ENCODE assay signal across 18 cellular contexts in genomic region chr5:60830581-60831127, GRCh38. TPM values are rescaled to one million over a fixed set of nuclear protein-coding genes. Genes with fewer than 3 reads are reported as not detected.
DNase-seq lines count a peak whose midpoint lies in the region; ATAC-seq and TF ChIP-seq lines count a peak whose summit lies in the region.
"Had no signal": no experiment of that assay in that cellular context is flagged by ENCODE, and none has a peak within 500 bp of the region (broad histone marks: within the 10 kb centered on the region; RNA-seq: fewer than 3 reads in every experiment).

No MANE protein-coding gene starts in this region.

- H3K36me3 ChIP-seq in left lung, result no peaks in the 10 kb centered on the region
- H3K36me3 ChIP-seq: sigmoid colon, vagina had no signal

- intact Hi-C loops in left lung (cut with DNase I), result no loop called here

- ATAC-seq in GM18519 (IDR thresholded peaks at IDR 0.05; ENCODE audit: low FRiP score, unreplicated experiment), result peak; percentile 33
- peak; percentile 61 for ATAC-seq in GM19455 (IDR thresholded peaks at IDR 0.05; ENCODE audit: unreplicated experiment)
- ATAC-seq in HG02870 (IDR thresholded peaks at IDR 0.05; ENCODE audit: unreplicated experiment), result peak; percentile 48
- ATAC-seq in HG03558 (IDR thresholded peaks at IDR 0.05; ENCODE audit: extremely low read depth, unreplicated experiment), result peak; percentile 41
- ATAC-seq in left lung, result no peak
- ATAC-seq in GM18873 (IDR thresholded peaks at IDR 0.05; ENCODE audit: low FRiP score, unreplicated experiment), result no peak

- H3K27ac ChIP-seq in left lung, result no peak overlapping the region
- H3K27ac ChIP-seq: dorsolateral prefrontal cortex, sigmoid colon, vagina had no signal

- no peak for TF ChIP-seq CTCF in left lung (IDR thresholded peaks at IDR 0.05)

- DNase-seq in GM03348 (ENCODE audit: low spot score) (no peak), left lung (no peak), middle frontal gyrus (ENCODE audit: extremely low spot score, low spot score) (no peak)
- DNase-seq: activated CD4-positive, alpha-beta memory T cell treated with anti-CD3 and anti-CD28 coated beads, Interleukin-2, amount 10 ng/mL, durations not matched to agents 7 days and 5 days; activated naive CD4-positive, alpha-beta T cell; DMS79; dorsolateral prefrontal cortex; mesenchymal stem cell; NCI-H1092; sigmoid colon; SK-N-SH; stimulated activated naive CD4-positive, alpha-beta T cell treated with Interleukin-2 at 50 U/mL for 16 hours had no signal

- no peaks in the 10 kb centered on the region for H3K9me3 ChIP-seq in left lung
- H3K9me3 ChIP-seq: sigmoid colon, SK-N-SH, vagina had no signal

- no peaks in the 10 kb centered on the region for H3K27me3 ChIP-seq in left lung
- H3K27me3 ChIP-seq: dorsolateral prefrontal cortex, sigmoid colon, vagina had no signal

- H3K4me3 ChIP-seq in left lung, result no peak overlapping the region
- H3K4me3 ChIP-seq: dorsolateral prefrontal cortex, sigmoid colon, vagina had no signal

- no peaks in the 10 kb centered on the region for H3K4me1 ChIP-seq in left lung
- H3K4me1 ChIP-seq: sigmoid colon, vagina had no signal

RNA-seq across cellular contexts. Expression of gene ELOVL7, which starts 13.4 kb away (rescaled TPM):
- total RNA-seq in left lung, result 10 to 100 TPM; 10.9 to 15.0 TPM

Comparison
In these comparisons a context has a peak if more than half of its experiments do, and no peak if none do; other contexts are left out.
1. ATAC-seq: peak in GM18519 (single experiment), GM19455 (single experiment), HG02870 (single experiment) and HG03558 (single experiment); none in left lung (single experiment) and GM18873 (single experiment).